ENCODE assay signal across 1 cellular context in genomic region chrX:130111220-130111934, GRCh38.
TF ChIP-seq lines count a peak whose summit lies in the region.

No MANE protein-coding gene starts in this region.

TF ChIP-seq in K562, 482 proteins besides CTCF, POLR2A, EP300 and RAD21 (continued from another document):
- TF ChIP-seq AFF4 (CRISPR knock-in tag; IDR thresholded peaks at IDR 0.05) (0 out of 2 replicates have a peak, but pooled peaks have one; percentile 40), CHD2 (IDR thresholded peaks at IDR 0.05; ENCODE audit: low read depth, low read length) (no peak), HCFC1 (IDR thresholded peaks at IDR 0.05; ENCODE audit: low read depth, low read length) (no peak), FOXK1 (CRISPR knock-in tag; IDR thresholded peaks at IDR 0.05; ENCODE audit: borderline replicate concordance) (0 out of 2 replicates have a peak, but pooled peaks have one; percentile 65), SMAD4 (CRISPR knock-in tag; conservative IDR thresholded peaks at IDR 0.05) (peak; percentile 44; the same call in 1 of the 2 replicates), KDM2B (CRISPR knock-in tag; IDR thresholded peaks at IDR 0.05) (peak; percentile 75; the same call in 1 of the 2 replicates), JUND (IDR thresholded peaks at IDR 0.05; ENCODE audit: borderline replicate concordance, low read depth, low read length) (no peak), JUND (tag; IDR thresholded peaks at IDR 0.05; ENCODE audit: borderline replicate concordance, low read depth, low read length) (0 out of 3 replicates have a peak, but pooled peaks have one; percentile 10), BRF1 (IDR thresholded peaks at IDR 0.05; ENCODE audit: borderline replicate concordance, extremely low read depth, insufficient read length) (no peak), ZNF592 (IDR thresholded peaks at IDR 0.05) (0 out of 2 replicates have a peak, but pooled peaks have one; percentile 49), POLR2G (IDR thresholded peaks at IDR 0.05; ENCODE audit: low read depth, low read length) (peak; percentile 79), HMGXB4 (CRISPR knock-in tag; IDR thresholded peaks at IDR 0.05) (peak; percentile 41; the same call in 1 of the 2 replicates), POU5F1 (IDR thresholded peaks at IDR 0.05; ENCODE audit: borderline replicate concordance, low read depth, low read length, partially characterized antibody) (no peak), JUN (IDR thresholded peaks at IDR 0.05; ENCODE audit: borderline replicate concordance, low read depth, low read length) (no peak), JUN (CRISPR knock-in tag; IDR thresholded peaks at IDR 0.05; ENCODE audit: borderline replicate concordance) (no peak), ZNF695 (CRISPR knock-in tag; IDR thresholded peaks at IDR 0.05) (no peak), REST (CRISPR knock-in tag; IDR thresholded peaks at IDR 0.05; ENCODE audit: low read depth) (0 out of 2 replicates have a peak, but pooled peaks have one; percentile 31), NRF1 (conservative IDR thresholded peaks at IDR 0.05 in 1 of 2, IDR thresholded peaks at IDR 0.05 in 1 of 2) (no peak), ZNF445 (CRISPR knock-in tag; IDR thresholded peaks at IDR 0.05; ENCODE audit: low read depth) (no peak), ZNF23 (CRISPR knock-in tag; IDR thresholded peaks at IDR 0.05) (no peak), ZNF75A (CRISPR knock-in tag; IDR thresholded peaks at IDR 0.05) (no peak), RBM15 (IDR thresholded peaks at IDR 0.05; ENCODE audit: insufficient read depth, low read length) (no peak), NR2C1 (IDR thresholded peaks at IDR 0.05) (no peak), NR2C1 (tag; IDR thresholded peaks at IDR 0.05) (0 out of 2 replicates have a peak, but pooled peaks have one; percentile 25)
- TF ChIP-seq, protein P1, sequence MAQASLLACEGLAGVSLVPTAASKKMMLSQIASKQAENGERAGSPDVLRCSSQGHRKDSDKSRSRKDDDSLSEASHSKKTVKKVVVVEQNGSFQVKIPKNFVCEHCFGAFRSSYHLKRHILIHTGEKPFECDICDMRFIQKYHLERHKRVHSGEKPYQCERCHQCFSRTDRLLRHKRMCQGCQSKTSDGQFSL (CRISPR knock-in tag; IDR thresholded peaks at IDR 0.05) = peak; percentile 18; the same call in 1 of the 2 replicates
- TF ChIP-seq, protein P1 (tag; IDR thresholded peaks at IDR 0.05) = no peak
- TF ChIP-seq, protein P2, sequence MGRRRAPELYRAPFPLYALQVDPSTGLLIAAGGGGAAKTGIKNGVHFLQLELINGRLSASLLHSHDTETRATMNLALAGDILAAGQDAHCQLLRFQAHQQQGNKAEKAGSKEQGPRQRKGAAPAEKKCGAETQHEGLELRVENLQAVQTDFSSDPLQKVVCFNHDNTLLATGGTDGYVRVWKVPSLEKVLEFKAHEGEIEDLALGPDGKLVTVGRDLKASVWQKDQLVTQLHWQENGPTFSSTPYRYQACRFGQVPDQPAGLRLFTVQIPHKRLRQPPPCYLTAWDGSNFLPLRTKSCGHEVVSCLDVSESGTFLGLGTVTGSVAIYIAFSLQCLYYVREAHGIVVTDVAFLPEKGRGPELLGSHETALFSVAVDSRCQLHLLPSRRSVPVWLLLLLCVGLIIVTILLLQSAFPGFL (CRISPR knock-in tag; IDR thresholded peaks at IDR 0.05) = no peak
- TF ChIP-seq, protein P3, sequence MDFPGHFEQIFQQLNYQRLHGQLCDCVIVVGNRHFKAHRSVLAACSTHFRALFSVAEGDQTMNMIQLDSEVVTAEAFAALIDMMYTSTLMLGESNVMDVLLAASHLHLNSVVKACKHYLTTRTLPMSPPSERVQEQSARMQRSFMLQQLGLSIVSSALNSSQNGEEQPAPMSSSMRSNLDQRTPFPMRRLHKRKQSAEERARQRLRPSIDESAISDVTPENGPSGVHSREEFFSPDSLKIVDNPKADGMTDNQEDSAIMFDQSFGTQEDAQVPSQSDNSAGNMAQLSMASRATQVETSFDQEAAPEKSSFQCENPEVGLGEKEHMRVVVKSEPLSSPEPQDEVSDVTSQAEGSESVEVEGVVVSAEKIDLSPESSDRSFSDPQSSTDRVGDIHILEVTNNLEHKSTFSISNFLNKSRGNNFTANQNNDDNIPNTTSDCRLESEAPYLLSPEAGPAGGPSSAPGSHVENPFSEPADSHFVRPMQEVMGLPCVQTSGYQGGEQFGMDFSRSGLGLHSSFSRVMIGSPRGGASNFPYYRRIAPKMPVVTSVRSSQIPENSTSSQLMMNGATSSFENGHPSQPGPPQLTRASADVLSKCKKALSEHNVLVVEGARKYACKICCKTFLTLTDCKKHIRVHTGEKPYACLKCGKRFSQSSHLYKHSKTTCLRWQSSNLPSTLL (IDR thresholded peaks at IDR 0.05) = no peak
- TF ChIP-seq, protein P4, sequence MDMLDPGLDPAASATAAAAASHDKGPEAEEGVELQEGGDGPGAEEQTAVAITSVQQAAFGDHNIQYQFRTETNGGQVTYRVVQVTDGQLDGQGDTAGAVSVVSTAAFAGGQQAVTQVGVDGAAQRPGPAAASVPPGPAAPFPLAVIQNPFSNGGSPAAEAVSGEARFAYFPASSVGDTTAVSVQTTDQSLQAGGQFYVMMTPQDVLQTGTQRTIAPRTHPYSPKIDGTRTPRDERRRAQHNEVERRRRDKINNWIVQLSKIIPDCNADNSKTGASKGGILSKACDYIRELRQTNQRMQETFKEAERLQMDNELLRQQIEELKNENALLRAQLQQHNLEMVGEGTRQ (CRISPR knock-in tag; IDR thresholded peaks at IDR 0.05) = no peak
